In genomic region chrX:131818297-131818936, GRCh38 we compare ENCODE assay signal across 19 cellular contexts.
A peak's percentile ranks its signal among the peaks of the same experiment; 100 is the strongest.
DNase-seq lines count a peak whose midpoint lies in the region; ATAC-seq and FAIRE-seq lines count a peak whose summit lies in the region.
"Had no signal": no experiment of that assay in that cellular context is flagged by ENCODE, and none has a peak within 500 bp of the region (broad histone marks: within the 10 kb centered on the region; RNA-seq: fewer than 3 reads in every experiment).

No MANE protein-coding gene starts in this region.

- H3K27ac Mint-ChIP-seq in activated naive CD4-positive, alpha-beta T cell treated with anti-CD3 and anti-CD28 coated beads for 36 hours: peak overlapping the region; percentile 68
- H3K27ac Mint-ChIP-seq in activated naive CD4-positive, alpha-beta T cell treated with anti-CD3 and anti-CD28 coated beads, Interleukin-2, amount 50 U/mL, for 72 hours: peak overlapping the region; percentile 74 to 78
- H3K27ac Mint-ChIP-seq in stimulated activated memory B cell treated with anti-CD40 and anti-IgM and Interleukin-4, amounts not matched to agents 10 μg/mL and 1 μg/mL and 100 μg/mL, for 72 hours: peak overlapping the region; percentile 70

- peaks cover 45% of the 10 kb centered on the region for H3K4me1 Mint-ChIP-seq in activated naive CD4-positive, alpha-beta T cell treated with anti-CD3 and anti-CD28 coated beads for 36 hours (ENCODE audit: low read depth)
- H3K4me1 Mint-ChIP-seq in stimulated activated memory B cell treated with anti-CD40 and anti-IgM and Interleukin-4, amounts not matched to agents 10 μg/mL and 1 μg/mL and 100 μg/mL, for 72 hours: peaks cover 18% of the 10 kb centered on the region
- H3K4me1 Mint-ChIP-seq: neural crest cell had no signal

- no peak overlapping the region for H3K4me3 Mint-ChIP-seq in activated naive CD4-positive, alpha-beta T cell treated with anti-CD3 and anti-CD28 coated beads for 36 hours
- H3K4me3 Mint-ChIP-seq in stimulated activated memory B cell treated with anti-CD40 and anti-IgM and Interleukin-4, amounts not matched to agents 10 μg/mL and 1 μg/mL and 100 μg/mL, for 72 hours: no peak overlapping the region
- H3K4me3 Mint-ChIP-seq: neural crest cell had no signal

- CTCF ChIA-PET in activated naive CD4-positive, alpha-beta T cell treated with anti-CD3 and anti-CD28 coated beads for 36 hours (lab: Charles Lee): interaction anchor here (1.2 to 2.1 kb wide), 2 partner anchors 9 to 400 kb away, joined by 3 to 10 read pairs; partner anchors contain the start of gene RAP2C

- H3K9me3 Mint-ChIP-seq in activated naive CD4-positive, alpha-beta T cell treated with anti-CD3 and anti-CD28 coated beads for 36 hours: peaks cover 2% of the 10 kb centered on the region
- no peaks in the 10 kb centered on the region for H3K9me3 Mint-ChIP-seq in activated naive CD4-positive, alpha-beta T cell treated with anti-CD3 and anti-CD28 coated beads, Interleukin-2, amount 50 U/mL, for 72 hours
- no peaks in the 10 kb centered on the region for H3K9me3 Mint-ChIP-seq in stimulated activated memory B cell treated with anti-CD40 and anti-IgM and Interleukin-4, amounts not matched to agents 10 μg/mL and 1 μg/mL and 100 μg/mL, for 72 hours

- peak; percentile 63 to 71 for ATAC-seq in activated naive CD4-positive, alpha-beta T cell treated with anti-CD3 and anti-CD28 coated beads, Interleukin-2, amount 50 U/mL, for 72 hours
- ATAC-seq in stimulated activated memory B cell treated with anti-CD40 and anti-IgM and Interleukin-4, amounts not matched to agents 10 μg/mL and 1 μg/mL and 100 μg/mL, for 72 hours: peak; percentile 48
- ATAC-seq: stimulated activated naive CD8-positive, alpha-beta T cell treated with anti-CD3 and anti-CD28 coated beads, Interleukin-15, Interleukin-2, amounts not matched to agents 100 U/mL and 50 U/mL, for 24 hours had no signal

- H3K36me3 Mint-ChIP-seq in activated naive CD4-positive, alpha-beta T cell treated with anti-CD3 and anti-CD28 coated beads for 36 hours (ENCODE audit: low read depth): peaks cover 16% of the 10 kb centered on the region
- H3K36me3 Mint-ChIP-seq in activated naive CD4-positive, alpha-beta T cell treated with anti-CD3 and anti-CD28 coated beads, Interleukin-2, amount 50 U/mL, for 72 hours: peaks cover 0 to 12% of the 10 kb centered on the region in 2 donors
- H3K36me3 Mint-ChIP-seq in stimulated activated memory B cell treated with anti-CD40 and anti-IgM and Interleukin-4, amounts not matched to agents 10 μg/mL and 1 μg/mL and 100 μg/mL, for 72 hours: no peaks in the 10 kb centered on the region

- no peak for FAIRE-seq in RCC 7860 (lab: Jason Lieb, UNC)

- intact Hi-C loops in activated naive CD4-positive, alpha-beta T cell treated with anti-CD3 and anti-CD28 coated beads for 36 hours (cut with micrococcal nuclease): loop anchor here (2.0 to 10.0 kb wide), 3 partner anchors 400 to 1834 kb away; partner anchors contain the start of genes BCORL1 and RAP2C

- no peak for DNase-seq in activated naive CD4-positive, alpha-beta T cell treated with anti-CD3 and anti-CD28 coated beads for 36 hours
- no peak for DNase-seq in activated naive CD4-positive, alpha-beta T cell (lab: John Stamatoyannopoulos, UW)
- peak; percentile 29 to 79 for DNase-seq in NOMO-1 (lab: John Stamatoyannopoulos, UW; ENCODE audit: unreplicated experiment in 2 of 2)
- no peak for DNase-seq in activated naive CD4-positive, alpha-beta T cell treated with anti-CD3 and anti-CD28 coated beads, Interleukin-2, amount 50 U/mL, for 72 hours (ENCODE audit: low spot score in 2 of 2)
- no peak for DNase-seq in effector CD8-positive, alpha-beta T cell (lab: John Stamatoyannopoulos, UW)
- DNase-seq in RCC 7860 (ENCODE audit: low spot score): no peak
- no peak for DNase-seq in stimulated activated CD4-positive, alpha-beta T cell treated with anti-CD3 and anti-CD28 coated beads, Interleukin-4, amount 100 ng/mL, for 4 hours
- DNase-seq: activated CD4-positive, alpha-beta T cell treated with anti-CD3 and anti-CD28 coated beads for 48 hours; Caco-2; HCEC 1CT; islet precursor cell; NCI-H1436; NCI-H446 treated with DMSO at 0.1 percent for 48 hours; stimulated activated CD4-positive, alpha-beta T cell treated with anti-CD3 and anti-CD28 coated beads, Interleukin-12 subunit alpha, Interleukin-12 subunit beta, amount 100 ng/mL, for 4 hours; stimulated activated naive CD8-positive, alpha-beta T cell treated with anti-CD3 and anti-CD28 coated beads, Interleukin-15, Interleukin-2, amounts not matched to agents 100 U/mL and 50 U/mL, for 24 hours; T1000; uterus had no signal

- H3K27me3 Mint-ChIP-seq in activated naive CD4-positive, alpha-beta T cell treated with anti-CD3 and anti-CD28 coated beads for 36 hours (ENCODE audit: low read depth): no peaks in the 10 kb centered on the region
- no peaks in the 10 kb centered on the region for H3K27me3 Mint-ChIP-seq in stimulated activated memory B cell treated with anti-CD40 and anti-IgM and Interleukin-4, amounts not matched to agents 10 μg/mL and 1 μg/mL and 100 μg/mL, for 72 hours

Comparison
In these comparisons a context has a peak if more than half of its experiments do, and no peak if none do; other contexts are left out.
1. DNase-seq: peak in NOMO-1 (2 of 2); none in activated naive CD4-positive, alpha-beta T cell treated with anti-CD3 and anti-CD28 coated beads for 36 hours (single experiment), activated naive CD4-positive, alpha-beta T cell (0 of 4), activated naive CD4-positive, alpha-beta T cell treated with anti-CD3 and anti-CD28 coated beads, Interleukin-2, amount 50 U/mL, for 72 hours (0 of 2), effector CD8-positive, alpha-beta T cell (single experiment), RCC 7860 (single experiment) and stimulated activated CD4-positive, alpha-beta T cell treated with anti-CD3 and anti-CD28 coated beads, Interleukin-4, amount 100 ng/mL, for 4 hours (0 of 2).
2. Peak in every context shown above with its lines, with median percentiles within 50 percentile points of each other: H3K27ac Mint-ChIP-seq.